21 cellular contexts compared by ENCODE assay signal in the genomic region with DNA sequence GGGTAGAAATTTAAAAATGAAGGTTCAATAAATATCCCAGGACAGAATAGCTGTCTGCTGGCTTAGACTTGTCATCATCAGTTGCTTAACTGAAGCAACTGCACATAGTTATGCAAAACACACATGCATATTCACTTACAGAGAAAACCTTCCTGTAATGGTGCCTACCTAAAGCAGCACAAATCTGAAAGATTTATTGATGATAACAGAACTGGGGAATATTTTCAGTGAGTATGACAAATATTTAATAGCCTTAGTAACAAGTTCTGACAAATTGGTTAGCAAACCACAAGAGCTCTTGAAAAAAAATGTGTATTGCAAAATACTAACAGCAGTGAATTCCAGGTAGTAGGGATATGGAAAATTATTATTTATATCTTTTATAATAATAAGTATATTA.
DNase-seq lines count a peak whose midpoint lies in the region; ATAC-seq, FAIRE-seq and TF ChIP-seq lines count a peak whose summit lies in the region.
"Had no signal": no experiment of that assay in that cellular context is flagged by ENCODE, and none has a peak within 500 bp of the region (broad histone marks: within the 10 kb centered on the region; RNA-seq: fewer than 3 reads in every experiment).

No MANE protein-coding gene starts in this region.

- peak; percentile 89 for FAIRE-seq in keratinocyte (lab: Jason Lieb, UNC)
- FAIRE-seq: HepG2, K562 had no signal

- no peaks in the 10 kb centered on the region for H3K9me3 Mint-ChIP-seq in activated CD4-positive, alpha-beta T cell treated with anti-CD3 and anti-CD28 coated beads, Interleukin-2, amount 10 ng/mL, durations not matched to agents 24 days and 14 days
- no peaks in the 10 kb centered on the region for H3K9me3 Mint-ChIP-seq in activated CD4-positive, alpha-beta T cell treated with anti-CD3 and anti-CD28 coated beads, Interleukin-2, amount 10 ng/mL, durations not matched to agents 7 days and 5 days

- no peak for TF ChIP-seq CTCF in PC-3 (conservative IDR thresholded peaks at IDR 0.05; ENCODE audit: low read depth, low read length)
- TF ChIP-seq CTCF in choroid plexus epithelial cell (conservative IDR thresholded peaks at IDR 0.05; ENCODE audit: low read depth, low read length) = no peak
- TF ChIP-seq CTCF in keratinocyte (optimal IDR thresholded peaks at IDR 0.05 in 1 of 3, IDR thresholded peaks at IDR 0.05 in 1 of 3, conservative IDR thresholded peaks at IDR 0.05 in 1 of 3; ENCODE audit: extremely low read depth in 1 of 3, insufficient read depth in 2 of 3, low read length in 3 of 3) = no peak
- TF ChIP-seq CTCF in omental fat pad (IDR thresholded peaks at IDR 0.05) = no peak

- H3K4me3 ChIP-seq in PC-3 (ENCODE audit: low read length) = no peak overlapping the region
- no peak overlapping the region for H3K4me3 ChIP-seq in choroid plexus epithelial cell (ENCODE audit: low read depth, low read length)
- no peak overlapping the region for H3K4me3 ChIP-seq in keratinocyte (ENCODE audit: control insufficient read depth in 2 of 3, extremely low read depth in 1 of 3, insufficient read depth in 2 of 3, low read depth in 1 of 3, low read length in 3 of 3)
- H3K4me3 ChIP-seq: K562, SJCRH30 had no signal

- H3K27ac Mint-ChIP-seq in activated CD4-positive, alpha-beta T cell treated with anti-CD3 and anti-CD28 coated beads, Interleukin-2, amount 10 ng/mL, durations not matched to agents 24 days and 14 days = no peak overlapping the region
- H3K27ac Mint-ChIP-seq in activated CD4-positive, alpha-beta T cell treated with anti-CD3 and anti-CD28 coated beads, Interleukin-2, amount 10 ng/mL, durations not matched to agents 7 days and 5 days = no peak overlapping the region

- H3K4me2 ChIP-seq in PC-3 (ENCODE audit: low read length) = peak overlapping the region; percentile 23; the same call in 1 of the 2 replicates
- H3K4me2 ChIP-seq in keratinocyte (ENCODE audit: control insufficient read depth, extremely low read depth, insufficient read depth, low read depth, low read length) = no peak overlapping the region

- H3F3A ChIP-seq in PC-3 (ENCODE audit: low read length, unreplicated experiment) = no peaks in the 10 kb centered on the region

- DNase-seq in activated CD4-positive, alpha-beta T cell treated with anti-CD3 and anti-CD28 coated beads, Interleukin-2, amount 10 ng/mL, durations not matched to agents 24 days and 14 days = peak; percentile 0
- DNase-seq in activated CD4-positive, alpha-beta T cell treated with anti-CD3 and anti-CD28 coated beads, Interleukin-2, amount 10 ng/mL, durations not matched to agents 7 days and 5 days = no peak
- DNase-seq in PC-3 = peak; percentile 53
- peak; percentile 33 for DNase-seq in choroid plexus epithelial cell (ENCODE audit: low read depth)
- peak; percentile 25 for DNase-seq in keratinocyte (ENCODE audit: low read depth, low spot score)
- no peak for DNase-seq in left cardiac atrium
- DNase-seq in iPS-NIHi7 (ENCODE audit: extremely low spot score) = no peak
- no peak for DNase-seq in omental fat pad (ENCODE audit: low spot score)
- DNase-seq: GF-D8, NCI-H1105, NCI-H146, NCI-H2029, NCI-H226, NCI-H510A treated with DMSO at 0.1 percent for 48 hours, NCI-H748 treated with DMSO at 0.1 percent for 48 hours, SJCRH30 had no signal

- no peaks in the 10 kb centered on the region for H3K27me3 ChIP-seq in PC-3 (ENCODE audit: low read length)
- H3K27me3 ChIP-seq in keratinocyte (ENCODE audit: control insufficient read depth, extremely low read depth, insufficient read depth, low read length) = no peaks in the 10 kb centered on the region
- H3K27me3 ChIP-seq: SJCRH30 had no signal

- H3K79me2 ChIP-seq in PC-3 (ENCODE audit: low read length) (no peaks in the 10 kb centered on the region), keratinocyte (ENCODE audit: control insufficient read depth, insufficient read depth, low read length) (no peaks in the 10 kb centered on the region)

- no peak; the same call in 1 of the 2 replicates for ATAC-seq in PC-3
- ATAC-seq in left cardiac atrium = no peak
- ATAC-seq in omental fat pad (ENCODE audit: low FRiP score) = no peak
- ATAC-seq: HepG2, K562, Panc1 had no signal

- no peaks in the 10 kb centered on the region for H3K36me3 Mint-ChIP-seq in activated CD4-positive, alpha-beta T cell treated with anti-CD3 and anti-CD28 coated beads, Interleukin-2, amount 10 ng/mL, durations not matched to agents 24 days and 14 days (ENCODE audit: low read depth)
- H3K36me3 Mint-ChIP-seq in activated CD4-positive, alpha-beta T cell treated with anti-CD3 and anti-CD28 coated beads, Interleukin-2, amount 10 ng/mL, durations not matched to agents 7 days and 5 days (ENCODE audit: low read depth) = no peaks in the 10 kb centered on the region

- no peaks in the 10 kb centered on the region for H3K36me3 ChIP-seq in PC-3 (ENCODE audit: low read depth, low read length)
- no peaks in the 10 kb centered on the region for H3K36me3 ChIP-seq in keratinocyte (ENCODE audit: control insufficient read depth in 2 of 2, extremely low read depth in 1 of 2, insufficient read depth in 2 of 2, low read length in 2 of 2)
- H3K36me3 ChIP-seq: SJCRH30 had no signal

- H3K9me3 ChIP-seq in PC-3 (ENCODE audit: low read length) = no peaks in the 10 kb centered on the region
- H3K9me3 ChIP-seq in keratinocyte (ENCODE audit: control insufficient read depth, low read depth, low read length) = no peaks in the 10 kb centered on the region
- H3K9me3 ChIP-seq: SJCRH30 had no signal

- H3K4me3 Mint-ChIP-seq in activated CD4-positive, alpha-beta T cell treated with anti-CD3 and anti-CD28 coated beads, Interleukin-2, amount 10 ng/mL, durations not matched to agents 24 days and 14 days = no peak overlapping the region
- no peak overlapping the region for H3K4me3 Mint-ChIP-seq in activated CD4-positive, alpha-beta T cell treated with anti-CD3 and anti-CD28 coated beads, Interleukin-2, amount 10 ng/mL, durations not matched to agents 7 days and 5 days

- CTCF ChIA-PET in activated CD4-positive, alpha-beta T cell treated with anti-CD3 and anti-CD28 coated beads, Interleukin-2, amount 10 ng/mL, durations not matched to agents 7 days and 5 days (lab: Charles Lee) = no interaction called here
- CTCF ChIA-PET in PC-3 (lab: Charles Lee) = no interaction called here

- H3K9me1 ChIP-seq in keratinocyte (ENCODE audit: control insufficient read depth, extremely low read depth, insufficient read depth, low read length) = no peaks in the 10 kb centered on the region

- H2AFZ ChIP-seq in PC-3 (ENCODE audit: low read length) = no peak overlapping the region
- no peak overlapping the region for H2AFZ ChIP-seq in keratinocyte (ENCODE audit: control insufficient read depth, low read length)

- peaks cover 11% of the 10 kb centered on the region for H3K4me1 ChIP-seq in PC-3 (ENCODE audit: insufficient read depth, low read length)
- H3K4me1 ChIP-seq in keratinocyte (ENCODE audit: control insufficient read depth, extremely low read depth, insufficient read depth, low read length) = peaks cover 9% of the 10 kb centered on the region
- H3K4me1 ChIP-seq: SJCRH30 had no signal

- intact Hi-C loops in activated CD4-positive, alpha-beta T cell treated with anti-CD3 and anti-CD28 coated beads, Interleukin-2, amount 10 ng/mL, durations not matched to agents 24 days and 14 days (cut with micrococcal nuclease) = no loop called here
- intact Hi-C loops in PC-3 (cut with micrococcal nuclease) (no loop called here), left cardiac atrium (cut with DNase I) (no loop called here)

- H3K4me1 Mint-ChIP-seq in activated CD4-positive, alpha-beta T cell treated with anti-CD3 and anti-CD28 coated beads, Interleukin-2, amount 10 ng/mL, durations not matched to agents 24 days and 14 days = no peaks in the 10 kb centered on the region
- no peaks in the 10 kb centered on the region for H3K4me1 Mint-ChIP-seq in activated CD4-positive, alpha-beta T cell treated with anti-CD3 and anti-CD28 coated beads, Interleukin-2, amount 10 ng/mL, durations not matched to agents 7 days and 5 days

- dilution Hi-C loops in keratinocyte (cut with MboI; ENCODE audit: extremely low pct_ligation_motif_present, low sequenced_read_pairs) = no loop called here

- H3K9ac ChIP-seq in PC-3 (ENCODE audit: low read length) = no peak overlapping the region
- H3K9ac ChIP-seq in keratinocyte (ENCODE audit: control insufficient read depth, extremely low read depth, insufficient read depth, low read length) = no peak overlapping the region

- no peaks in the 10 kb centered on the region for H4K20me1 ChIP-seq in PC-3 (ENCODE audit: low read length)
- H4K20me1 ChIP-seq in keratinocyte (ENCODE audit: control insufficient read depth, extremely low read depth, insufficient read depth, low read length) = no peaks in the 10 kb centered on the region

- POLR2A ChIA-PET in activated CD4-positive, alpha-beta T cell treated with anti-CD3 and anti-CD28 coated beads, Interleukin-2, amount 10 ng/mL, durations not matched to agents 7 days and 5 days (lab: Charles Lee) = no interaction called here
- POLR2A ChIA-PET in PC-3 (lab: Charles Lee; ENCODE audit: unreplicated experiment) = no interaction called here

- H3K9me2 ChIP-seq in PC-3 (replicated peaks; ENCODE audit: low read length) = no peaks in the 10 kb centered on the region

- BruUV-seq in PC-3 (replicated peaks; lab: Mats Ljungman, UMichigan) = no TSS peak

- H3K27me3 Mint-ChIP-seq in activated CD4-positive, alpha-beta T cell treated with anti-CD3 and anti-CD28 coated beads, Interleukin-2, amount 10 ng/mL, durations not matched to agents 24 days and 14 days = no peaks in the 10 kb centered on the region
- H3K27me3 Mint-ChIP-seq in activated CD4-positive, alpha-beta T cell treated with anti-CD3 and anti-CD28 coated beads, Interleukin-2, amount 10 ng/mL, durations not matched to agents 7 days and 5 days = no peaks in the 10 kb centered on the region

- H3K27ac ChIP-seq in PC-3 (ENCODE audit: low read length) = peak overlapping the region; percentile 44
- H3K27ac ChIP-seq in keratinocyte (ENCODE audit: control insufficient read depth, insufficient read depth, low read length) = no peak overlapping the region
- H3K27ac ChIP-seq: 22Rv1, C4-2B, SJCRH30 had no signal

Comparison
In these comparisons a context has a peak if more than half of its experiments do, and no peak if none do; other contexts are left out.
1. DNase-seq: peak in activated CD4-positive, alpha-beta T cell treated with anti-CD3 and anti-CD28 coated beads, Interleukin-2, amount 10 ng/mL, durations not matched to agents 24 days and 14 days (single experiment), PC-3 (single experiment), choroid plexus epithelial cell (single experiment) and keratinocyte (single experiment); none in activated CD4-positive, alpha-beta T cell treated with anti-CD3 and anti-CD28 coated beads, Interleukin-2, amount 10 ng/mL, durations not matched to agents 7 days and 5 days (single experiment), left cardiac atrium (single experiment), iPS-NIHi7 (single experiment) and omental fat pad (single experiment).